Comparison of ENCODE assay signal across 8 cellular contexts in genomic region chr5:176387384-176387925, GRCh38. TPM values are rescaled to one million over a fixed set of nuclear protein-coding genes. Genes with fewer than 3 reads are reported as not detected.
DNase-seq lines count a peak whose midpoint lies in the region; ATAC-seq and TF ChIP-seq lines count a peak whose summit lies in the region.

No MANE protein-coding gene starts in this region.

- H3K4me3 ChIP-seq in BLaER1: peak overlapping the region; percentile 95
- H3K4me3 ChIP-seq in MG63: peak overlapping the region; percentile 95
- peak overlapping the region; percentile 97 for H3K4me3 ChIP-seq in ectodermal cell (ENCODE audit: insufficient read depth, low read depth, low read length)

- H3K27ac ChIP-seq in BLaER1: peak overlapping the region; percentile 96
- H3K27ac ChIP-seq in ectodermal cell (ENCODE audit: insufficient read depth, low read depth, low read length, poor library complexity, severe bottlenecking): no peak overlapping the region

- ATAC-seq in GM21737 (IDR thresholded peaks at IDR 0.05; ENCODE audit: unreplicated experiment) (no peak), HG03378 (IDR thresholded peaks at IDR 0.05; ENCODE audit: unreplicated experiment) (no peak)

- H3K9me3 ChIP-seq in BLaER1 (no peaks in the 10 kb centered on the region), MG63 (no peaks in the 10 kb centered on the region), ectodermal cell (ENCODE audit: control insufficient read depth, low read length) (no peaks in the 10 kb centered on the region)

- H4K20me1 ChIP-seq in BLaER1: peaks cover 52% of the 10 kb centered on the region

- peaks cover 29% of the 10 kb centered on the region for H3K36me3 Mint-ChIP-seq in nephron (ENCODE audit: low read depth)

- peaks cover 19% of the 10 kb centered on the region for H3K4me1 Mint-ChIP-seq in nephron

- peak overlapping the region; percentile 90 for H3K4me2 ChIP-seq in BLaER1

- DNase-seq in MG63 (no peak), SHP77 treated with DMSO at 0.1 percent for 48 hours (lab: John Stamatoyannopoulos, UW) (no peak)
- no peak for DNase-seq in stimulated activated CD4-positive, alpha-beta T cell treated with anti-CD3 and anti-CD28 coated beads, Interleukin-4, amount 100 ng/mL, for 1 hour

- no peaks in the 10 kb centered on the region for H3K27me3 Mint-ChIP-seq in nephron (ENCODE audit: low read depth)

- no peaks in the 10 kb centered on the region for H3K9me3 Mint-ChIP-seq in nephron

- 38 to 40% methylated on average over 8 of the region's 8 CpGs for WGBS in ectodermal cell, 2 experiments

- peak overlapping the region; percentile 98 for H3K9ac ChIP-seq in BLaER1

- peak overlapping the region; percentile 96 to 98 (median 97) for H3K4me3 Mint-ChIP-seq in nephron

- H3K27ac Mint-ChIP-seq in nephron: peak overlapping the region; percentile 86 to 99 (median 95)

- peaks cover 46% of the 10 kb centered on the region for H3K4me1 ChIP-seq in BLaER1
- H3K4me1 ChIP-seq in ectodermal cell (ENCODE audit: control insufficient read depth, insufficient read depth, low read length): peaks cover 6% of the 10 kb centered on the region

- H3K36me3 ChIP-seq in BLaER1 (peaks cover 72% of the 10 kb centered on the region), MG63 (peaks cover 88% of the 10 kb centered on the region), ectodermal cell (ENCODE audit: control insufficient read depth, insufficient read depth, low read length) (peaks cover 13% of the 10 kb centered on the region)

- H3K27me3 ChIP-seq in BLaER1 (no peaks in the 10 kb centered on the region), MG63 (no peaks in the 10 kb centered on the region), ectodermal cell (ENCODE audit: control insufficient read depth, insufficient read depth, low read length, poor library complexity, severe bottlenecking) (no peaks in the 10 kb centered on the region)

- no peak for TF ChIP-seq CTCF in nephron (IDR thresholded peaks at IDR 0.05; ENCODE audit: unreplicated experiment in 3 of 3)

RNA-seq across cellular contexts. Expression of gene NOP16, which starts 0.9 kb away (rescaled TPM):
- 146 and 237 TPM in 2 replicates for total RNA-seq in MG63 (2014; rRNA removed; shearing (Covaris generic); ENCODE audit: low replicate concordance)
- polyA plus RNA-seq in ectodermal cell (2013, experiment 1 of 4): 24.5 TPM
- polyA plus RNA-seq in ectodermal cell (2013, experiment 2 of 4): 25.2 TPM
- polyA plus RNA-seq in ectodermal cell (2013, experiment 3 of 4): 22.5 TPM
- polyA plus RNA-seq in ectodermal cell (2013, experiment 4 of 4): 23.6 TPM

RNA-seq across cellular contexts. Expression of gene HIGD2A, which starts 1.1 kb away (rescaled TPM):
- total RNA-seq in MG63 (2014; rRNA removed; shearing (Covaris generic); ENCODE audit: low replicate concordance): 151 and 166 TPM in 2 replicates
- 114 TPM for polyA plus RNA-seq in ectodermal cell (2013, experiment 1 of 4)
- 123 TPM for polyA plus RNA-seq in ectodermal cell (2013, experiment 2 of 4)
- 136 TPM for polyA plus RNA-seq in ectodermal cell (2013, experiment 3 of 4)
- polyA plus RNA-seq in ectodermal cell (2013, experiment 4 of 4): 144 TPM

RNA-seq across cellular contexts. Expression of gene ARL10, which starts 22.2 kb away (rescaled TPM):
- 0.20 and 0.33 TPM in 2 replicates for total RNA-seq in MG63 (2014; rRNA removed; shearing (Covaris generic); ENCODE audit: low replicate concordance)
- polyA plus RNA-seq in ectodermal cell (2013, experiment 1 of 4): 14.5 TPM
- 17.8 TPM for polyA plus RNA-seq in ectodermal cell (2013, experiment 2 of 4)
- polyA plus RNA-seq in ectodermal cell (2013, experiment 3 of 4): 10.2 TPM
- 12.6 TPM for polyA plus RNA-seq in ectodermal cell (2013, experiment 4 of 4)

RNA-seq across cellular contexts. Expression of gene KIAA1191, which starts 25.9 kb away (rescaled TPM):
- 120 and 132 TPM in 2 replicates for total RNA-seq in MG63 (2014; rRNA removed; shearing (Covaris generic); ENCODE audit: low replicate concordance)
- polyA plus RNA-seq in ectodermal cell (2013, experiment 1 of 4): 145 TPM
- polyA plus RNA-seq in ectodermal cell (2013, experiment 2 of 4): 160 TPM
- 121 TPM for polyA plus RNA-seq in ectodermal cell (2013, experiment 3 of 4)
- 134 TPM for polyA plus RNA-seq in ectodermal cell (2013, experiment 4 of 4)

RNA-seq across cellular contexts. Expression of gene CLTB, which starts 28.9 kb away (rescaled TPM):
- total RNA-seq in MG63 (2014; rRNA removed; shearing (Covaris generic); ENCODE audit: low replicate concordance): 281 and 342 TPM in 2 replicates
- 27.5 TPM for polyA plus RNA-seq in ectodermal cell (2013, experiment 1 of 4)
- polyA plus RNA-seq in ectodermal cell (2013, experiment 2 of 4): 25.1 TPM
- polyA plus RNA-seq in ectodermal cell (2013, experiment 3 of 4): 26.1 TPM
- polyA plus RNA-seq in ectodermal cell (2013, experiment 4 of 4): 25.5 TPM
